ENCODE assay signal across 1 cellular context in the genomic region with DNA sequence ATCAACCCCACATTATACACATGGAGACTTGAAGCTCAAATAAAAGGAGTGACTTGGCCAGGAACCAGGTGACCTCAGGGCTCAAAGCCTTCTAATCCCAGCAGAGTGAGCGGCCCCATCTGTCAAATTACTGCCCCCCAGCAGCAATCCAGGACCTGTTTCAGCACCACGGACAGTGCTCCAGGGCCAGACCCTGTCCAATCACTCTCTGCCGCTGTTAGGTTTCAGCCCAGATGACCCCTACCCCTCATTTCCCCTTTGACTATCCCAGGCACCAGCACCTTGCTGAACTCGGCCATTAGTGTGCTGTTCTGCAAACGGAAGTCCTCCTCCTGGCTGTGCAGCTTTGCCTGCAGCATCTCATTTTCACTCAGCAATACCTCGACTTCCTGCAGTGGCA.
TF ChIP-seq lines count a peak whose summit lies in the region.

No MANE protein-coding gene starts in this region.

TF ChIP-seq in HepG2, 621 proteins besides CTCF, POLR2A, EP300 and RAD21:
- TF ChIP-seq NFIB (CRISPR knock-in tag; IDR thresholded peaks at IDR 0.05; ENCODE audit: borderline replicate concordance): no peak
- TF ChIP-seq ZNF225 (CRISPR knock-in tag; IDR thresholded peaks at IDR 0.05): no peak
- no peak for TF ChIP-seq NCOA1 (CRISPR knock-in tag; IDR thresholded peaks at IDR 0.05)
- TF ChIP-seq THYN1 (CRISPR knock-in tag; IDR thresholded peaks at IDR 0.05; ENCODE audit: borderline replicate concordance, low read depth): no peak
- TF ChIP-seq RORA (CRISPR knock-in tag; IDR thresholded peaks at IDR 0.05): no peak
- no peak for TF ChIP-seq RELA (CRISPR knock-in tag; IDR thresholded peaks at IDR 0.05)
- TF ChIP-seq HHEX (CRISPR knock-in tag; IDR thresholded peaks at IDR 0.05): no peak
- TF ChIP-seq, protein P1, sequence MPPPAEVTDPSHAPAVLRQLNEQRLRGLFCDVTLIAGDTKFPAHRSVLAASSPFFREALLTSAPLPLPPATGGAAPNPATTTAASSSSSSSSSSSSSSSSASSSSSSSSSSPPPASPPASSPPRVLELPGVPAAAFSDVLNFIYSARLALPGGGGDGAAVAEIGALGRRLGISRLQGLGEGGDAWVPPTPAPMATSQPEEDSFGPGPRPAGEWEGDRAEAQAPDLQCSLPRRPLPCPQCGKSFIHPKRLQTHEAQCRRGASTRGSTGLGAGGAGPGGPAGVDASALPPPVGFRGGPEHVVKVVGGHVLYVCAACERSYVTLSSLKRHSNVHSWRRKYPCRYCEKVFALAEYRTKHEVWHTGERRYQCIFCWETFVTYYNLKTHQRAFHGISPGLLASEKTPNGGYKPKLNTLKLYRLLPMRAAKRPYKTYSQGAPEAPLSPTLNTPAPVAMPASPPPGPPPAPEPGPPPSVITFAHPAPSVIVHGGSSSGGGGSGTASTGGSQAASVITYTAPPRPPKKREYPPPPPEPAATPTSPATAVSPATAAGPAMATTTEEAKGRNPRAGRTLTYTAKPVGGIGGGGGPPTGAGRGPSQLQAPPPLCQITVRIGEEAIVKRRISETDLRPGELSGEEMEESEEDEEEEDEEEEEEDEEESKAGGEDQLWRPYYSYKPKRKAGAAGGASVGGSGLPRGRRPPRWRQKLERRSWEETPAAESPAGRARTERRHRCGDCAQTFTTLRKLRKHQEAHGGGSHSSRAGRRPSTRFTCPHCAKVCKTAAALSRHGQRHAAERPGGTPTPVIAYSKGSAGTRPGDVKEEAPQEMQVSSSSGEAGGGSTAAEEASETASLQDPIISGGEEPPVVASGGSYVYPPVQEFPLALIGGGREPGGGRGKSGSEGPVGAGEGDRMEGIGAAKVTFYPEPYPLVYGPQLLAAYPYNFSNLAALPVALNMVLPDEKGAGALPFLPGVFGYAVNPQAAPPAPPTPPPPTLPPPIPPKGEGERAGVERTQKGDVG (CRISPR knock-in tag; IDR thresholded peaks at IDR 0.05; ENCODE audit: borderline replicate concordance): no peak
- no peak for TF ChIP-seq KDM2A (CRISPR knock-in tag; IDR thresholded peaks at IDR 0.05; ENCODE audit: borderline replicate concordance, low read depth)
- TF ChIP-seq ZNF616 (CRISPR knock-in tag; IDR thresholded peaks at IDR 0.05; ENCODE audit: low read depth): no peak
- no peak for TF ChIP-seq ZFP62 (CRISPR knock-in tag; IDR thresholded peaks at IDR 0.05)
- TF ChIP-seq, protein P2, sequence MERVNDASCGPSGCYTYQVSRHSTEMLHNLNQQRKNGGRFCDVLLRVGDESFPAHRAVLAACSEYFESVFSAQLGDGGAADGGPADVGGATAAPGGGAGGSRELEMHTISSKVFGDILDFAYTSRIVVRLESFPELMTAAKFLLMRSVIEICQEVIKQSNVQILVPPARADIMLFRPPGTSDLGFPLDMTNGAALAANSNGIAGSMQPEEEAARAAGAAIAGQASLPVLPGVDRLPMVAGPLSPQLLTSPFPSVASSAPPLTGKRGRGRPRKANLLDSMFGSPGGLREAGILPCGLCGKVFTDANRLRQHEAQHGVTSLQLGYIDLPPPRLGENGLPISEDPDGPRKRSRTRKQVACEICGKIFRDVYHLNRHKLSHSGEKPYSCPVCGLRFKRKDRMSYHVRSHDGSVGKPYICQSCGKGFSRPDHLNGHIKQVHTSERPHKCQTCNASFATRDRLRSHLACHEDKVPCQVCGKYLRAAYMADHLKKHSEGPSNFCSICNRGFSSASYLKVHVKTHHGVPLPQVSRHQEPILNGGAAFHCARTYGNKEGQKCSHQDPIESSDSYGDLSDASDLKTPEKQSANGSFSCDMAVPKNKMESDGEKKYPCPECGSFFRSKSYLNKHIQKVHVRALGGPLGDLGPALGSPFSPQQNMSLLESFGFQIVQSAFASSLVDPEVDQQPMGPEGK (CRISPR knock-in tag; IDR thresholded peaks at IDR 0.05): 0 out of 2 replicates have a peak, but pooled peaks have one; percentile 10
- TF ChIP-seq, protein P3, sequence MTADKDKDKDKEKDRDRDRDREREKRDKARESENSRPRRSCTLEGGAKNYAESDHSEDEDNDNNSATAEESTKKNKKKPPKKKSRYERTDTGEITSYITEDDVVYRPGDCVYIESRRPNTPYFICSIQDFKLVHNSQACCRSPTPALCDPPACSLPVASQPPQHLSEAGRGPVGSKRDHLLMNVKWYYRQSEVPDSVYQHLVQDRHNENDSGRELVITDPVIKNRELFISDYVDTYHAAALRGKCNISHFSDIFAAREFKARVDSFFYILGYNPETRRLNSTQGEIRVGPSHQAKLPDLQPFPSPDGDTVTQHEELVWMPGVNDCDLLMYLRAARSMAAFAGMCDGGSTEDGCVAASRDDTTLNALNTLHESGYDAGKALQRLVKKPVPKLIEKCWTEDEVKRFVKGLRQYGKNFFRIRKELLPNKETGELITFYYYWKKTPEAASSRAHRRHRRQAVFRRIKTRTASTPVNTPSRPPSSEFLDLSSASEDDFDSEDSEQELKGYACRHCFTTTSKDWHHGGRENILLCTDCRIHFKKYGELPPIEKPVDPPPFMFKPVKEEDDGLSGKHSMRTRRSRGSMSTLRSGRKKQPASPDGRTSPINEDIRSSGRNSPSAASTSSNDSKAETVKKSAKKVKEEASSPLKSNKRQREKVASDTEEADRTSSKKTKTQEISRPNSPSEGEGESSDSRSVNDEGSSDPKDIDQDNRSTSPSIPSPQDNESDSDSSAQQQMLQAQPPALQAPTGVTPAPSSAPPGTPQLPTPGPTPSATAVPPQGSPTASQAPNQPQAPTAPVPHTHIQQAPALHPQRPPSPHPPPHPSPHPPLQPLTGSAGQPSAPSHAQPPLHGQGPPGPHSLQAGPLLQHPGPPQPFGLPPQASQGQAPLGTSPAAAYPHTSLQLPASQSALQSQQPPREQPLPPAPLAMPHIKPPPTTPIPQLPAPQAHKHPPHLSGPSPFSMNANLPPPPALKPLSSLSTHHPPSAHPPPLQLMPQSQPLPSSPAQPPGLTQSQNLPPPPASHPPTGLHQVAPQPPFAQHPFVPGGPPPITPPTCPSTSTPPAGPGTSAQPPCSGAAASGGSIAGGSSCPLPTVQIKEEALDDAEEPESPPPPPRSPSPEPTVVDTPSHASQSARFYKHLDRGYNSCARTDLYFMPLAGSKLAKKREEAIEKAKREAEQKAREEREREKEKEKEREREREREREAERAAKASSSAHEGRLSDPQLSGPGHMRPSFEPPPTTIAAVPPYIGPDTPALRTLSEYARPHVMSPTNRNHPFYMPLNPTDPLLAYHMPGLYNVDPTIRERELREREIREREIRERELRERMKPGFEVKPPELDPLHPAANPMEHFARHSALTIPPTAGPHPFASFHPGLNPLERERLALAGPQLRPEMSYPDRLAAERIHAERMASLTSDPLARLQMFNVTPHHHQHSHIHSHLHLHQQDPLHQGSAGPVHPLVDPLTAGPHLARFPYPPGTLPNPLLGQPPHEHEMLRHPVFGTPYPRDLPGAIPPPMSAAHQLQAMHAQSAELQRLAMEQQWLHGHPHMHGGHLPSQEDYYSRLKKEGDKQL (CRISPR knock-in tag; IDR thresholded peaks at IDR 0.05; ENCODE audit: low read depth): no peak
- no peak for TF ChIP-seq ZNF776 (CRISPR knock-in tag; IDR thresholded peaks at IDR 0.05)
- no peak for TF ChIP-seq ATF1 (CRISPR knock-in tag; IDR thresholded peaks at IDR 0.05)
- peak; percentile 85 for TF ChIP-seq MIER2 (CRISPR knock-in tag; IDR thresholded peaks at IDR 0.05)
- TF ChIP-seq ZFYVE20 (CRISPR knock-in tag; IDR thresholded peaks at IDR 0.05; ENCODE audit: borderline replicate concordance, low read depth): no peak
- no peak for TF ChIP-seq DPF2 (CRISPR knock-in tag; IDR thresholded peaks at IDR 0.05; ENCODE audit: borderline replicate concordance, low read depth)
- TF ChIP-seq, protein P4, sequence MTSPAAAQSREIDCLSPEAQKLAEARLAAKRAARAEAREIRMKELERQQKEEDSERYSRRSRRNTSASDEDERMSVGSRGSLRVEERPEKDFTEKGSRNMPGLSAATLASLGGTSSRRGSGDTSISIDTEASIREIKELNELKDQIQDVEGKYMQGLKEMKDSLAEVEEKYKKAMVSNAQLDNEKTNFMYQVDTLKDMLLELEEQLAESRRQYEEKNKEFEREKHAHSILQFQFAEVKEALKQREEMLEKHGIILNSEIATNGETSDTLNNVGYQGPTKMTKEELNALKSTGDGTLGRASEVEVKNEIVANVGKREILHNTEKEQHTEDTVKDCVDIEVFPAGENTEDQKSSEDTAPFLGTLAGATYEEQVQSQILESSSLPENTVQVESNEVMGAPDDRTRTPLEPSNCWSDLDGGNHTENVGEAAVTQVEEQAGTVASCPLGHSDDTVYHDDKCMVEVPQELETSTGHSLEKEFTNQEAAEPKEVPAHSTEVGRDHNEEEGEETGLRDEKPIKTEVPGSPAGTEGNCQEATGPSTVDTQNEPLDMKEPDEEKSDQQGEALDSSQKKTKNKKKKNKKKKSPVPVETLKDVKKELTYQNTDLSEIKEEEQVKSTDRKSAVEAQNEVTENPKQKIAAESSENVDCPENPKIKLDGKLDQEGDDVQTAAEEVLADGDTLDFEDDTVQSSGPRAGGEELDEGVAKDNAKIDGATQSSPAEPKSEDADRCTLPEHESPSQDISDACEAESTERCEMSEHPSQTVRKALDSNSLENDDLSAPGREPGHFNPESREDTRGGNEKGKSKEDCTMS (CRISPR knock-in tag; conservative IDR thresholded peaks at IDR 0.05): no peak
- TF ChIP-seq, protein P5, sequence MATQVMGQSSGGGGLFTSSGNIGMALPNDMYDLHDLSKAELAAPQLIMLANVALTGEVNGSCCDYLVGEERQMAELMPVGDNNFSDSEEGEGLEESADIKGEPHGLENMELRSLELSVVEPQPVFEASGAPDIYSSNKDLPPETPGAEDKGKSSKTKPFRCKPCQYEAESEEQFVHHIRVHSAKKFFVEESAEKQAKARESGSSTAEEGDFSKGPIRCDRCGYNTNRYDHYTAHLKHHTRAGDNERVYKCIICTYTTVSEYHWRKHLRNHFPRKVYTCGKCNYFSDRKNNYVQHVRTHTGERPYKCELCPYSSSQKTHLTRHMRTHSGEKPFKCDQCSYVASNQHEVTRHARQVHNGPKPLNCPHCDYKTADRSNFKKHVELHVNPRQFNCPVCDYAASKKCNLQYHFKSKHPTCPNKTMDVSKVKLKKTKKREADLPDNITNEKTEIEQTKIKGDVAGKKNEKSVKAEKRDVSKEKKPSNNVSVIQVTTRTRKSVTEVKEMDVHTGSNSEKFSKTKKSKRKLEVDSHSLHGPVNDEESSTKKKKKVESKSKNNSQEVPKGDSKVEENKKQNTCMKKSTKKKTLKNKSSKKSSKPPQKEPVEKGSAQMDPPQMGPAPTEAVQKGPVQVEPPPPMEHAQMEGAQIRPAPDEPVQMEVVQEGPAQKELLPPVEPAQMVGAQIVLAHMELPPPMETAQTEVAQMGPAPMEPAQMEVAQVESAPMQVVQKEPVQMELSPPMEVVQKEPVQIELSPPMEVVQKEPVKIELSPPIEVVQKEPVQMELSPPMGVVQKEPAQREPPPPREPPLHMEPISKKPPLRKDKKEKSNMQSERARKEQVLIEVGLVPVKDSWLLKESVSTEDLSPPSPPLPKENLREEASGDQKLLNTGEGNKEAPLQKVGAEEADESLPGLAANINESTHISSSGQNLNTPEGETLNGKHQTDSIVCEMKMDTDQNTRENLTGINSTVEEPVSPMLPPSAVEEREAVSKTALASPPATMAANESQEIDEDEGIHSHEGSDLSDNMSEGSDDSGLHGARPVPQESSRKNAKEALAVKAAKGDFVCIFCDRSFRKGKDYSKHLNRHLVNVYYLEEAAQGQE (IDR thresholded peaks at IDR 0.05; ENCODE audit: borderline replicate concordance in 1 of 2, low read depth in 1 of 2, low read length in 2 of 2): peak; percentile 69 to 93
- no peak for TF ChIP-seq MAFF (IDR thresholded peaks at IDR 0.05; ENCODE audit: low read depth, low read length)
- no peak for TF ChIP-seq MTF1 (CRISPR knock-in tag; IDR thresholded peaks at IDR 0.05)
- TF ChIP-seq SALL1 (CRISPR knock-in tag; IDR thresholded peaks at IDR 0.05): 0 out of 2 replicates have a peak, but pooled peaks have one; percentile 12
- TF ChIP-seq U2AF2 (IDR thresholded peaks at IDR 0.05; ENCODE audit: low read depth, low read length): no peak
- TF ChIP-seq ZNF605 (CRISPR knock-in tag; IDR thresholded peaks at IDR 0.05): no peak
- TF ChIP-seq ZNF333 (CRISPR knock-in tag; IDR thresholded peaks at IDR 0.05; ENCODE audit: borderline replicate concordance): no peak
